ENCODE assay signal across 19 cellular contexts in the genomic region with DNA sequence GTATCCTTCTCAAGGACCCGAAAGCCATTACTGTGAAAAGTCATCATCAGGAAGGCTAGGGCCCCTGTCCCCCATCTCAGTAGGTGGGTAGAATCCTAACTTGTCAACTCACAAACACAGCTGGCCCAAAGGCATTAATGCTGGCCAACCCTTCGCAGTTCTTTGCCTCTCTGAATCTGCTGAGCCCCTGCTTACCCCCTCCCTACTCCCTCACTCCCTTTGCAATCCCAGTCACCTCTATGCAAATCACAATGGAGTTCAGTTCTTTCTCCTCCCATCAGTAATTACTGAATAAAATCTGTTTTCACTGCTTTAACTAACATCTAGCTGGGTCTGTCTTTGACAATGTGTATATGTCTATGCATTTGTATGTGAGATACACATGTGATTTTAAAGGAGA. TPM values are rescaled to one million over a fixed set of nuclear protein-coding genes. Genes with fewer than 3 reads are reported as not detected.
DNase-seq lines count a peak whose midpoint lies in the region; ATAC-seq and TF ChIP-seq lines count a peak whose summit lies in the region.
"Had no signal": no experiment of that assay in that cellular context is flagged by ENCODE, and none has a peak within 500 bp of the region (broad histone marks: within the 10 kb centered on the region; RNA-seq: fewer than 3 reads in every experiment).

No MANE protein-coding gene starts in this region.

- POLR2A ChIA-PET in WTC11 (lab: Charles Lee), result no interaction called here

- TF ChIP-seq CTCF in natural killer cell (IDR thresholded peaks at IDR 0.05), result no peak
- no peak for TF ChIP-seq CTCF in WTC11 (IDR thresholded peaks at IDR 0.05)
- no peak for TF ChIP-seq CTCF in GM13977 (IDR thresholded peaks at IDR 0.05; ENCODE audit: extremely low read depth, insufficient read depth, missing control alignments)

- H3K4me3 Mint-ChIP-seq in natural killer cell treated with Interleukin-12 subunit alpha and Interleukin-12 subunit beta and Interleukin-15 and Interleukin-18, amount 100 ng/mL, for 72 hours, result no peak overlapping the region
- no peak overlapping the region for H3K4me3 Mint-ChIP-seq in natural killer cell
- H3K4me3 Mint-ChIP-seq in WTC11, result peak overlapping the region; percentile 24
- H3K4me3 Mint-ChIP-seq: CD8-positive, alpha-beta T cell had no signal

- H3K36me3 Mint-ChIP-seq in natural killer cell treated with Interleukin-12 subunit alpha and Interleukin-12 subunit beta and Interleukin-15 and Interleukin-18, amount 100 ng/mL, for 72 hours, result no peaks in the 10 kb centered on the region
- H3K36me3 Mint-ChIP-seq in natural killer cell, result no peaks in the 10 kb centered on the region
- peaks cover 8% of the 10 kb centered on the region for H3K36me3 Mint-ChIP-seq in WTC11
- H3K36me3 Mint-ChIP-seq: CD8-positive, alpha-beta T cell had no signal

- no peak for ATAC-seq in natural killer cell treated with Interleukin-12 subunit alpha and Interleukin-12 subunit beta and Interleukin-15 and Interleukin-18, amount 100 ng/mL, for 72 hours
- ATAC-seq in natural killer cell (no peak), WTC11 (peak; percentile 62)
- ATAC-seq: CD8-positive, alpha-beta T cell; SK-N-SH treated with all-trans-retinoic acid at 6 μM for 48 hours had no signal

- peak overlapping the region; percentile 36 to 64 for H3K27ac Mint-ChIP-seq in natural killer cell treated with Interleukin-12 subunit alpha and Interleukin-12 subunit beta and Interleukin-15 and Interleukin-18, amount 100 ng/mL, for 72 hours
- no peak overlapping the region for H3K27ac Mint-ChIP-seq in natural killer cell
- peak overlapping the region; percentile 55 for H3K27ac Mint-ChIP-seq in WTC11
- H3K27ac Mint-ChIP-seq: CD8-positive, alpha-beta T cell had no signal

- no peak for DNase-seq in natural killer cell treated with Interleukin-12 subunit alpha and Interleukin-12 subunit beta and Interleukin-15 and Interleukin-18, amount 100 ng/mL, for 72 hours (ENCODE audit: low spot score)
- no peak for DNase-seq in natural killer cell
- no peak for DNase-seq in WTC11 (ENCODE audit: low spot score)
- peak; percentile 40 for DNase-seq in iPS-NIHi7 (ENCODE audit: extremely low spot score)
- DNase-seq in NCI-H2107 (lab: John Stamatoyannopoulos, UW), result no peak
- DNase-seq in GM13977 (ENCODE audit: low spot score), result no peak
- DNase-seq in activated CD4-positive, CD25-positive, alpha-beta regulatory T cell (lab: John Stamatoyannopoulos, UW), result no peak
- DNase-seq: AML-193; C1 segment of cervical spinal cord; CD8-positive, alpha-beta T cell; NCI-H1105; NCI-H146; NCI-H2029; NCI-H226; NCI-H510A treated with DMSO at 0.1 percent for 48 hours; NCI-H82; Peyer's patch had no signal

- H3K27me3 Mint-ChIP-seq in natural killer cell treated with Interleukin-12 subunit alpha and Interleukin-12 subunit beta and Interleukin-15 and Interleukin-18, amount 100 ng/mL, for 72 hours, result no peaks in the 10 kb centered on the region
- H3K27me3 Mint-ChIP-seq in natural killer cell (ENCODE audit: low read depth in 2 of 2) (no peaks in the 10 kb centered on the region), WTC11 (ENCODE audit: low read depth) (peaks cover 3% of the 10 kb centered on the region; the same call in 1 of the 2 replicates)

- in situ Hi-C loops in GM13977 (cut with MboI; ENCODE audit: low pct_unique_long_range_greater_than_20kb, low sequenced_read_pairs, unreplicated experiment), result no loop called here

- CTCF ChIA-PET in WTC11 (lab: Charles Lee), result interaction anchor here (1.4 to 1.7 kb wide), 3 partner anchors 272 to 436 kb away, joined by 3 to 6 read pairs (median 5); no protein-coding TSS in a partner anchor

- intact Hi-C loops in natural killer cell (cut with micrococcal nuclease), result no loop called here

- peaks cover 3% of the 10 kb centered on the region for H3K9me3 Mint-ChIP-seq in natural killer cell treated with Interleukin-12 subunit alpha and Interleukin-12 subunit beta and Interleukin-15 and Interleukin-18, amount 100 ng/mL, for 72 hours
- H3K9me3 Mint-ChIP-seq in natural killer cell (no peaks in the 10 kb centered on the region), WTC11 (peaks cover 22% of the 10 kb centered on the region)
- H3K9me3 Mint-ChIP-seq: CD8-positive, alpha-beta T cell had no signal

- peaks cover 19 to 48% of the 10 kb centered on the region in 2 donors for H3K4me1 Mint-ChIP-seq in natural killer cell treated with Interleukin-12 subunit alpha and Interleukin-12 subunit beta and Interleukin-15 and Interleukin-18, amount 100 ng/mL, for 72 hours (ENCODE audit: low read depth in 2 of 2)
- H3K4me1 Mint-ChIP-seq in natural killer cell (peaks cover 36 to 41% of the 10 kb centered on the region in 2 donors), WTC11 (peaks cover 49% of the 10 kb centered on the region)

TF ChIP-seq in WTC11, 78 proteins besides CTCF, POLR2A, EP300 and RAD21 (continues in another document):
- TF ChIP-seq, protein P1, sequence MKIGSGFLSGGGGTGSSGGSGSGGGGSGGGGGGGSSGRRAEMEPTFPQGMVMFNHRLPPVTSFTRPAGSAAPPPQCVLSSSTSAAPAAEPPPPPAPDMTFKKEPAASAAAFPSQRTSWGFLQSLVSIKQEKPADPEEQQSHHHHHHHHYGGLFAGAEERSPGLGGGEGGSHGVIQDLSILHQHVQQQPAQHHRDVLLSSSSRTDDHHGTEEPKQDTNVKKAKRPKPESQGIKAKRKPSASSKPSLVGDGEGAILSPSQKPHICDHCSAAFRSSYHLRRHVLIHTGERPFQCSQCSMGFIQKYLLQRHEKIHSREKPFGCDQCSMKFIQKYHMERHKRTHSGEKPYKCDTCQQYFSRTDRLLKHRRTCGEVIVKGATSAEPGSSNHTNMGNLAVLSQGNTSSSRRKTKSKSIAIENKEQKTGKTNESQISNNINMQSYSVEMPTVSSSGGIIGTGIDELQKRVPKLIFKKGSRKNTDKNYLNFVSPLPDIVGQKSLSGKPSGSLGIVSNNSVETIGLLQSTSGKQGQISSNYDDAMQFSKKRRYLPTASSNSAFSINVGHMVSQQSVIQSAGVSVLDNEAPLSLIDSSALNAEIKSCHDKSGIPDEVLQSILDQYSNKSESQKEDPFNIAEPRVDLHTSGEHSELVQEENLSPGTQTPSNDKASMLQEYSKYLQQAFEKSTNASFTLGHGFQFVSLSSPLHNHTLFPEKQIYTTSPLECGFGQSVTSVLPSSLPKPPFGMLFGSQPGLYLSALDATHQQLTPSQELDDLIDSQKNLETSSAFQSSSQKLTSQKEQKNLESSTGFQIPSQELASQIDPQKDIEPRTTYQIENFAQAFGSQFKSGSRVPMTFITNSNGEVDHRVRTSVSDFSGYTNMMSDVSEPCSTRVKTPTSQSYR (CRISPR knock-in tag; IDR thresholded peaks at IDR 0.05), result no peak
- TF ChIP-seq ZNF317 (CRISPR knock-in tag; IDR thresholded peaks at IDR 0.05; ENCODE audit: borderline replicate concordance, low read depth) (no peak), TEAD1 (CRISPR knock-in tag; IDR thresholded peaks at IDR 0.05) (no peak), ZNF416 (CRISPR knock-in tag; IDR thresholded peaks at IDR 0.05) (no peak), NR3C1 (CRISPR knock-in tag; conservative IDR thresholded peaks at IDR 0.05; ENCODE audit: low read depth) (no peak), RORB (CRISPR knock-in tag; IDR thresholded peaks at IDR 0.05) (no peak), CREB1 (CRISPR knock-in tag; IDR thresholded peaks at IDR 0.05) (no peak), ZNF263 (CRISPR knock-in tag; IDR thresholded peaks at IDR 0.05; ENCODE audit: low read depth) (no peak), ZNF219 (CRISPR knock-in tag; IDR thresholded peaks at IDR 0.05; ENCODE audit: borderline replicate concordance) (no peak), JUN (CRISPR knock-in tag; IDR thresholded peaks at IDR 0.05) (no peak), ELF4 (CRISPR knock-in tag; IDR thresholded peaks at IDR 0.05; ENCODE audit: low read depth) (no peak)
- TF ChIP-seq, protein P2, sequence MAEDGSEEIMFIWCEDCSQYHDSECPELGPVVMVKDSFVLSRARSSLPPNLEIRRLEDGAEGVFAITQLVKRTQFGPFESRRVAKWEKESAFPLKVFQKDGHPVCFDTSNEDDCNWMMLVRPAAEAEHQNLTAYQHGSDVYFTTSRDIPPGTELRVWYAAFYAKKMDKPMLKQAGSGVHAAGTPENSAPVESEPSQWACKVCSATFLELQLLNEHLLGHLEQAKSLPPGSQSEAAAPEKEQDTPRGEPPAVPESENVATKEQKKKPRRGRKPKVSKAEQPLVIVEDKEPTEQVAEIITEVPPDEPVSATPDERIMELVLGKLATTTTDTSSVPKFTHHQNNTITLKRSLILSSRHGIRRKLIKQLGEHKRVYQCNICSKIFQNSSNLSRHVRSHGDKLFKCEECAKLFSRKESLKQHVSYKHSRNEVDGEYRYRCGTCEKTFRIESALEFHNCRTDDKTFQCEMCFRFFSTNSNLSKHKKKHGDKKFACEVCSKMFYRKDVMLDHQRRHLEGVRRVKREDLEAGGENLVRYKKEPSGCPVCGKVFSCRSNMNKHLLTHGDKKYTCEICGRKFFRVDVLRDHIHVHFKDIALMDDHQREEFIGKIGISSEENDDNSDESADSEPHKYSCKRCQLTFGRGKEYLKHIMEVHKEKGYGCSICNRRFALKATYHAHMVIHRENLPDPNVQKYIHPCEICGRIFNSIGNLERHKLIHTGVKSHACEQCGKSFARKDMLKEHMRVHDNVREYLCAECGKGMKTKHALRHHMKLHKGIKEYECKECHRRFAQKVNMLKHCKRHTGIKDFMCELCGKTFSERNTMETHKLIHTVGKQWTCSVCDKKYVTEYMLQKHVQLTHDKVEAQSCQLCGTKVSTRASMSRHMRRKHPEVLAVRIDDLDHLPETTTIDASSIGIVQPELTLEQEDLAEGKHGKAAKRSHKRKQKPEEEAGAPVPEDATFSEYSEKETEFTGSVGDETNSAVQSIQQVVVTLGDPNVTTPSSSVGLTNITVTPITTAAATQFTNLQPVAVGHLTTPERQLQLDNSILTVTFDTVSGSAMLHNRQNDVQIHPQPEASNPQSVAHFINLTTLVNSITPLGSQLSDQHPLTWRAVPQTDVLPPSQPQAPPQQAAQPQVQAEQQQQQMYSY (CRISPR knock-in tag; IDR thresholded peaks at IDR 0.05), result no peak
- TF ChIP-seq, protein P3, sequence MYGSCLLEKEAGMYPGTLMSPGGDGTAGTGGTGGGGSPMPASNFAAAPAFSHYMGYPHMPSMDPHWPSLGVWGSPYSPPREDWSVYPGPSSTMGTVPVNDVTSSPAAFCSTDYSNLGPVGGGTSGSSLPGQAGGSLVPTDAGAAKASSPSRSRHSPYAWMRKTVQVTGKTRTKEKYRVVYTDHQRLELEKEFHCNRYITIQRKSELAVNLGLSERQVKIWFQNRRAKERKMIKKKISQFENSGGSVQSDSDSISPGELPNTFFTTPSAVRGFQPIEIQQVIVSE (CRISPR knock-in tag; IDR thresholded peaks at IDR 0.05; ENCODE audit: borderline replicate concordance), result no peak

RNA-seq across cellular contexts. Expression of a gene that starts 38.1 kb away (rescaled TPM):
- 100 to 1,000 TPM; 108 to 136 TPM for total RNA-seq in natural killer cell treated with Interleukin-12 subunit alpha and Interleukin-12 subunit beta and Interleukin-15 and Interleukin-18, amount 100 ng/mL, for 72 hours
- total RNA-seq in natural killer cell, result 100 to 1,000 TPM; 263 to 403 (median 312) TPM
- 0.31 to 0.34 TPM in 2 of 3 replicates, not detected in the other for total RNA-seq in WTC11 (2021)
- total RNA-seq: IMR-90 had no signal

Comparison
In these comparisons a context has a peak if more than half of its experiments do, and no peak if none do; other contexts are left out.
1. H3K27ac Mint-ChIP-seq: peak in natural killer cell treated with Interleukin-12 subunit alpha and Interleukin-12 subunit beta and Interleukin-15 and Interleukin-18, amount 100 ng/mL, for 72 hours (2 of 2) and WTC11 (single experiment); none in natural killer cell (0 of 2).
2. RNA of a gene that starts 38.1 kb away (total RNA-seq): 263 to 403 TPM in natural killer cell and 108 to 136 TPM in natural killer cell treated with Interleukin-12 subunit alpha and Interleukin-12 subunit beta and Interleukin-15 and Interleukin-18, amount 100 ng/mL, for 72 hours; 0.31 to 0.34 TPM in WTC11; every median in the first group is over 10 times any median in the second.